Comparison of ENCODE assay signal across 1 cellular context in the genomic region with DNA sequence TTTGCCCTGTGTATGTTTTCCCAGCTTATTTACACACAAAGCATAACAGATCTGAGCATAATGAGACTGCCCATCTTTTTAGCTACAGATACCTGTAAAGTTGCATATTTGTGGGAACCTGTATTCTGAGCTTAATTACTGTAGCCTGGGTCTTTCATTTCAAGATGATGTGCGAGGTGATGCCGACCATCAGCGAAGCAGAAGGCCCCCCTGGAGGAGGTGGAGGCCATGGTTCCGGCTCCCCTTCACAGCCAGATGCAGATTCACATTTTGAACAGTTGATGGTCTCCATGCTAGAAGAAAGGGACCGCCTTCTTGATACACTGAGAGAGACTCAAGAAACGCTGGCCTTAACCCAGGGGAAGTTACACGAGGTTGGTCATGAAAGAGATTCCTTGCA.
A peak's percentile ranks its signal among the peaks of the same experiment; 100 is the strongest.
TF ChIP-seq lines count a peak whose summit lies in the region.

No MANE protein-coding gene starts in this region.

TF ChIP-seq in GM12878, 131 proteins besides CTCF, POLR2A, EP300 and RAD21 (continued from another document):
- TF ChIP-seq, protein P1, sequence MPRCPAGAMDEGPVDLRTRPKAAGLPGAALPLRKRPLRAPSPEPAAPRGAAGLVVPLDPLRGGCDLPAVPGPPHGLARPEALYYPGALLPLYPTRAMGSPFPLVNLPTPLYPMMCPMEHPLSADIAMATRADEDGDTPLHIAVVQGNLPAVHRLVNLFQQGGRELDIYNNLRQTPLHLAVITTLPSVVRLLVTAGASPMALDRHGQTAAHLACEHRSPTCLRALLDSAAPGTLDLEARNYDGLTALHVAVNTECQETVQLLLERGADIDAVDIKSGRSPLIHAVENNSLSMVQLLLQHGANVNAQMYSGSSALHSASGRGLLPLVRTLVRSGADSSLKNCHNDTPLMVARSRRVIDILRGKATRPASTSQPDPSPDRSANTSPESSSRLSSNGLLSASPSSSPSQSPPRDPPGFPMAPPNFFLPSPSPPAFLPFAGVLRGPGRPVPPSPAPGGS (IDR thresholded peaks at IDR 0.05; ENCODE audit: borderline replicate concordance, insufficient read depth, low read depth, low read length, poor library complexity, severe bottlenecking): peak; percentile 54
